10 cellular contexts compared by ENCODE assay signal in genomic region chr4:55993994-55994657, GRCh38. TPM values are rescaled to one million over a fixed set of nuclear protein-coding genes. Genes with fewer than 3 reads are reported as not detected.
DNase-seq lines count a peak whose midpoint lies in the region; ATAC-seq lines count a peak whose summit lies in the region.
"Had no signal": no experiment of that assay in that cellular context is flagged by ENCODE, and none has a peak within 500 bp of the region (broad histone marks: within the 10 kb centered on the region; RNA-seq: fewer than 3 reads in every experiment).

No MANE protein-coding gene starts in this region.

- peak overlapping the region in 1 of 4 donors; percentile 65 for H3K4me3 Mint-ChIP-seq in IgD-negative memory B cell
- H3K4me3 Mint-ChIP-seq in stimulated activated naive B cell treated with anti-CD40 and anti-IgM and Interleukin-4, amounts not matched to agents 10 μg/mL and 1 μg/mL and 100 μg/mL, for 72 hours = peak overlapping the region in 1 of 2 donors; percentile 25

- intact Hi-C loops in left colon (cut with DNase I, micrococcal nuclease) = no loop called here

- peak; percentile 2 for DNase-seq in activated naive CD4-positive, alpha-beta T cell treated with Interleukin-2 at 50 U/mL for 16 hours
- no peak for DNase-seq in activated naive CD4-positive, alpha-beta T cell (lab: John Stamatoyannopoulos, UW)
- no peak for DNase-seq in stimulated activated naive B cell treated with anti-CD40 and anti-IgM and Interleukin-4, amounts not matched to agents 10 μg/mL and 1 μg/mL and 100 μg/mL, for 72 hours
- DNase-seq in NCI-H1105 (lab: John Stamatoyannopoulos, UW) (no peak), left colon (no peak), NCI-H187 (lab: John Stamatoyannopoulos, UW) (no peak)
- DNase-seq: MG63, uterus had no signal

- H3K9me3 Mint-ChIP-seq in IgD-negative memory B cell = no peaks in the 10 kb centered on the region
- H3K9me3 Mint-ChIP-seq in stimulated activated naive B cell treated with anti-CD40 and anti-IgM and Interleukin-4, amounts not matched to agents 10 μg/mL and 1 μg/mL and 100 μg/mL, for 72 hours = no peaks in the 10 kb centered on the region

- peak overlapping the region in 2 of 3 donors; percentile 65 to 75 for H3K27ac Mint-ChIP-seq in IgD-negative memory B cell
- H3K27ac Mint-ChIP-seq in stimulated activated naive B cell treated with anti-CD40 and anti-IgM and Interleukin-4, amounts not matched to agents 10 μg/mL and 1 μg/mL and 100 μg/mL, for 72 hours = peak overlapping the region; percentile 75

- ATAC-seq in HG02571 (IDR thresholded peaks at IDR 0.05; ENCODE audit: unreplicated experiment) = peak; percentile 66
- peak; percentile 96 for ATAC-seq in stimulated activated naive B cell treated with anti-CD40 and anti-IgM and Interleukin-4, amounts not matched to agents 10 μg/mL and 1 μg/mL and 100 μg/mL, for 72 hours (replicated peaks)
- ATAC-seq in left colon = no peak

- no peaks in the 10 kb centered on the region for H3K27me3 Mint-ChIP-seq in IgD-negative memory B cell
- no peaks in the 10 kb centered on the region for H3K27me3 Mint-ChIP-seq in stimulated activated naive B cell treated with anti-CD40 and anti-IgM and Interleukin-4, amounts not matched to agents 10 μg/mL and 1 μg/mL and 100 μg/mL, for 72 hours

- peaks cover 16% of the 10 kb centered on the region for H3K36me3 Mint-ChIP-seq in IgD-negative memory B cell
- H3K36me3 Mint-ChIP-seq in stimulated activated naive B cell treated with anti-CD40 and anti-IgM and Interleukin-4, amounts not matched to agents 10 μg/mL and 1 μg/mL and 100 μg/mL, for 72 hours = peaks cover 29 to 64% of the 10 kb centered on the region in 2 donors

- H3K4me1 Mint-ChIP-seq in IgD-negative memory B cell = peaks cover 12 to 15% (median 14%) of the 10 kb centered on the region in 3 donors
- H3K4me1 Mint-ChIP-seq in stimulated activated naive B cell treated with anti-CD40 and anti-IgM and Interleukin-4, amounts not matched to agents 10 μg/mL and 1 μg/mL and 100 μg/mL, for 72 hours = peaks cover 18 to 33% of the 10 kb centered on the region in 2 donors

RNA-seq across cellular contexts. Expression of gene CEP135, which starts 45.4 kb away (rescaled TPM):
- polyA plus RNA-seq in IgD-negative memory B cell = 12.5 TPM
- 1 to 10 TPM; 4.9 to 5.3 TPM for total RNA-seq in left colon
